1 cellular context compared by ENCODE assay signal in genomic region chr10:15046626-15047025, GRCh38.
TF ChIP-seq lines count a peak whose summit lies in the region.

No MANE protein-coding gene starts in this region.

TF ChIP-seq in GM23338, 12 proteins besides CTCF, POLR2A, EP300 and RAD21 (continued from another document):
- TF ChIP-seq ZNF462 (CRISPR knock-in tag; IDR thresholded peaks at IDR 0.05) (no peak), CREB1 (CRISPR knock-in tag; IDR thresholded peaks at IDR 0.05; ENCODE audit: low read depth) (no peak), EZH2phosphoT487 (IDR thresholded peaks at IDR 0.05; ENCODE audit: unreplicated experiment) (no peak), POLR2AphosphoS5 (IDR thresholded peaks at IDR 0.05; ENCODE audit: low read depth) (no peak), EZH2 (IDR thresholded peaks at IDR 0.05; ENCODE audit: low read depth, unreplicated experiment) (no peak), ZNF331 (CRISPR knock-in tag; IDR thresholded peaks at IDR 0.05; ENCODE audit: low read depth) (no peak), ETS1 (IDR thresholded peaks at IDR 0.05) (no peak)
